In the genomic region with DNA sequence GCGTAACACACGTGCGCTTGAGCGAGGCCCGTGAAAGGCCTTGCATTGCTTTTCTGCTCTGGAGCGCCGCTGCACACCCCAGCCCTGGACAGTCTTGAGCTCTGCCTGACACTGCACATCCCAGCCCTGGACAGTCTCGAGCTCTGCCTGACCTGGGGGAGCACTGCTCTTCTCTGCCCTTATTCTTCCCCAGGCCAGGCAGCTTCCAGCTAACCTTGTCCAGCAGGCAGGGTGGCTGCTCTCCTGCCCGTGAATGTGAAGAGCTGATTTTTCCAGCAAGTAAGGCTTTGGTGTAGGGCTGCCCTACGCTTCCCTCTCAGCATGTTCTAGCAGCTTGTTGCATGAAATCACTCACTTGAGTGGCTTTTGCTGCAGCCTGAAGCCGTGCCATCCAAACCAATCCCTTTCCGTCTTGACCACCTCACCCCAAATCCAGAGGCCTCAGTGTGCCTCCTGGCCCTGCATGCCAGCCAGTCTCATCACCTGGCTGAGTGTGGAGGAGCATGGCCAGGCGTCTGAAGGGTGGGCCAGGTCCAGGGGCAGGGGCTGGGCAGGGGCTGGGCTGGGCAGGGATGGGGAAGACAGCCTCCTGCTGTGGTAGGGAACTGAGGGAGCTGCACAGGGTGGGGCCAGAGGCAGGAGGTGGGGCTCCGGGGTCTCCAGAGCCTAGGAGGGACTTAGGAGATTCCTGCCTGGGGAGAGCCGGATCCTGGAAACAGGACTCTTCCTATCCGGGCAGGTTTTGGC, we compare ENCODE assay signal across 28 cellular contexts.
"Had no signal": no experiment of that assay in that cellular context is flagged by ENCODE, and none has a peak within 500 bp of the region (broad histone marks: within the 10 kb centered on the region; RNA-seq: fewer than 3 reads in every experiment).

No MANE protein-coding gene starts in this region.

- H3K27ac ChIP-seq: adrenal gland, ascending aorta, cardiac muscle cell, heart left ventricle, lower lobe of right lung, pancreas, prostate gland had no signal

- H3K36me3 Mint-ChIP-seq: brain, type B pancreatic cell had no signal

- FAIRE-seq: endothelial cell of umbilical vein, pancreas had no signal

- H3K27ac Mint-ChIP-seq: activated naive CD4-positive, alpha-beta T cell treated with anti-CD3 and anti-CD28 coated beads, Interleukin-2, amount 50 U/mL, for 72 hours; activated T-helper 2 cell treated with anti-CD3 and anti-CD28 coated beads, Interferon-gamma antibody, Interleukin-2, Interleukin-4, amounts not matched to agents 10 μg/mL and 5 μg/mL and 100 μg/mL, durations not matched to agents 14 hours and 24 hours and 36 hours; effector memory CD8-positive, alpha-beta T cell; nephron; T-helper 2 cell treated with Interferon-gamma antibody and Interleukin-4, amounts not matched to agents 5 μg/mL and 100 μg/mL, for 36 hours; type B pancreatic cell had no signal

- DNase-seq: activated CD4-positive, alpha-beta T cell treated with anti-CD3 and anti-CD28 coated beads for 4 hours; activated CD4-positive, alpha-beta T cell treated with anti-CD3 and anti-CD28 coated beads, Interleukin-2, amount 50 U/mL, for 4 hours; activated CD4-positive, CD25-positive, alpha-beta regulatory T cell; activated naive CD4-positive, alpha-beta T cell; activated T-cell treated with anti-CD3 and anti-CD28 coated beads, Interleukin-2, amount 50 U/mL, for 48 hours; cortex of kidney; effector memory CD8-positive, alpha-beta T cell; heart left ventricle; hypothalamus; kidney glomerular epithelial cell; lower lobe of right lung; mesendoderm; mucosa of descending colon; pancreas; stimulated activated naive CD4-positive, alpha-beta T cell treated with Interleukin-2 at 50 U/mL for 16 hours; substantia nigra; T-helper 1 cell had no signal

- H3K4me1 ChIP-seq: adrenal gland, ascending aorta, heart left ventricle, lower lobe of right lung, pancreas, prostate gland had no signal

- H3K4me3 Mint-ChIP-seq: brain; effector memory CD8-positive, alpha-beta T cell; nephron; T-helper 2 cell treated with Interferon-gamma antibody and Interleukin-4, amounts not matched to agents 5 μg/mL and 100 μg/mL, for 36 hours; type B pancreatic cell had no signal

- H3K9me3 Mint-ChIP-seq: activated T-helper 2 cell treated with anti-CD3 and anti-CD28 coated beads, Interferon-gamma antibody, Interleukin-2, Interleukin-4, amounts not matched to agents 10 μg/mL and 5 μg/mL and 100 μg/mL, durations not matched to agents 14 hours and 24 hours and 36 hours; T-helper 2 cell treated with Interferon-gamma antibody and Interleukin-4, amounts not matched to agents 5 μg/mL and 100 μg/mL, for 36 hours had no signal

- H3K27me3 ChIP-seq: adrenal gland, ascending aorta, cardiac muscle cell, pancreas had no signal

- H3K4me3 ChIP-seq: adrenal gland, ascending aorta, cardiac muscle cell, heart left ventricle, lower lobe of right lung, mucosa of descending colon, pancreas, prostate gland had no signal

- H3K36me3 ChIP-seq: adrenal gland, ascending aorta, cardiac muscle cell, heart left ventricle, lower lobe of right lung, pancreas, prostate gland had no signal

- H3K9me3 ChIP-seq: adrenal gland, ascending aorta, heart left ventricle, lower lobe of right lung, mucosa of descending colon, pancreas, prostate gland had no signal
